1 cellular context compared by ENCODE assay signal in the genomic region with DNA sequence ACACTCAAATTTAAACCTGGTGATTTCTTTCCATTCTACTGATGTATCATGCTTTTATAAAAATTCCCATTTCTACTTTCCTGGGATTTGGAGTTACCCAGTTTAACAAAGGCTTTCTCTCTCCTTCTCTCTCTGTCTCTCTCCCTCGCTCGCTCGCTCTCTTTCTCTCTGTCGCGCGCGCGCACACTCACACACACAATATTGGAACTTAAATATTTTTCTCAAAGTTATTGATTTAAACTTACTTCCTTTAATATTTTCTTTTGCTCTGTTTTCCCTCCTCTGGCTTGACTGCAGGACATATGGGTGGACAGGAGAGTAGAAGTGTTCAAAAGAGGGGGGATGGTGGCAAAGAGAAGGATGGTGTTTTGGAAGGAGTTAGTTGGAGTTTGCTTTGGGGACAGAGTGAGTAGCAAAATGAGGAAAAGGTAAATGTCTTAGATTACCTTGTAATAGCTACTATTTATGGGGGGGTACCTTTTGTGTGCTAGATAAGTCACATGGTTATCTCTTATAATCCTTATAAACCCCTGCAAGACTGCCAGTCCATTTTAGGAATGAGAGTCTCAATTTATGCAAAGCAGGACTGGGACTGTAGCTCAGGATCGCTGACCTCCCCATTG.
TF ChIP-seq lines count a peak whose summit lies in the region.

No MANE protein-coding gene starts in this region.

TF ChIP-seq in K562, 482 proteins besides CTCF, POLR2A, EP300 and RAD21 (continues in another document):
- TF ChIP-seq ZNF589 (CRISPR knock-in tag; IDR thresholded peaks at IDR 0.05; ENCODE audit: low read depth) (peak; percentile 65; the same call in 1 of the 2 replicates), TRIM28 (IDR thresholded peaks at IDR 0.05) (no peak), KDM5B (IDR thresholded peaks at IDR 0.05; ENCODE audit: insufficient replicate concordance, low read depth, low read length) (peak; percentile 61), ZBTB7A (IDR thresholded peaks at IDR 0.05; ENCODE audit: borderline replicate concordance, control insufficient read depth, low read depth, low read length) (no peak), MYC (IDR thresholded peaks at IDR 0.05; ENCODE audit: low read depth, low read length) (no peak), MYC (CRISPR knock-in tag; IDR thresholded peaks at IDR 0.05; ENCODE audit: borderline replicate concordance, low read depth) (no peak), PHB (CRISPR knock-in tag; IDR thresholded peaks at IDR 0.05) (no peak), MBD2 (IDR thresholded peaks at IDR 0.05; ENCODE audit: borderline replicate concordance, low read depth) (no peak), TAL1 (IDR thresholded peaks at IDR 0.05) (no peak), SREBF2 (CRISPR knock-in tag; IDR thresholded peaks at IDR 0.05) (no peak), ELF1 (tag; IDR thresholded peaks at IDR 0.05) (peak; percentile 37; the same call in 1 of the 2 replicates), BRD4 (IDR thresholded peaks at IDR 0.05) (no peak), BDP1 (IDR thresholded peaks at IDR 0.05; ENCODE audit: insufficient read depth, insufficient read length) (no peak), POLR3A (IDR thresholded peaks at IDR 0.05; ENCODE audit: borderline replicate concordance, extremely low read depth, insufficient read depth, insufficient read length) (no peak), ZNF239 (CRISPR knock-in tag; IDR thresholded peaks at IDR 0.05) (no peak), POLR2H (tag; IDR thresholded peaks at IDR 0.05; ENCODE audit: low read depth) (no peak), SOX6 (IDR thresholded peaks at IDR 0.05) (no peak), MECOM (CRISPR knock-in tag; IDR thresholded peaks at IDR 0.05) (no peak), CBFB (CRISPR knock-in tag; IDR thresholded peaks at IDR 0.05) (no peak), SREBF1 (IDR thresholded peaks at IDR 0.05; ENCODE audit: borderline replicate concordance, low read depth, low read length) (no peak), HDAC2 (IDR thresholded peaks at IDR 0.05) (no peak), POLR2B (IDR thresholded peaks at IDR 0.05; ENCODE audit: low read depth, partially characterized antibody) (peak; percentile 17), RBBP5 (IDR thresholded peaks at IDR 0.05; ENCODE audit: borderline replicate concordance, insufficient read depth, low read length, poor library complexity, severe bottlenecking) (no peak), LCOR (CRISPR knock-in tag; IDR thresholded peaks at IDR 0.05) (peak; percentile 34; the same call in 1 of the 2 replicates), CXXC5 (CRISPR knock-in tag; IDR thresholded peaks at IDR 0.05) (no peak), CBX3 (IDR thresholded peaks at IDR 0.05; ENCODE audit: borderline replicate concordance in 1 of 2, low read length in 2 of 2) (no peak), NR1H2 (CRISPR knock-in tag; IDR thresholded peaks at IDR 0.05) (no peak), RBM39 (optimal IDR thresholded peaks at IDR 0.05; ENCODE audit: low read depth, low read length) (peak; percentile 2), HDAC1 (IDR thresholded peaks at IDR 0.05) (no peak), PYGO2 (tag; IDR thresholded peaks at IDR 0.05) (no peak)
- TF ChIP-seq, protein P1, sequence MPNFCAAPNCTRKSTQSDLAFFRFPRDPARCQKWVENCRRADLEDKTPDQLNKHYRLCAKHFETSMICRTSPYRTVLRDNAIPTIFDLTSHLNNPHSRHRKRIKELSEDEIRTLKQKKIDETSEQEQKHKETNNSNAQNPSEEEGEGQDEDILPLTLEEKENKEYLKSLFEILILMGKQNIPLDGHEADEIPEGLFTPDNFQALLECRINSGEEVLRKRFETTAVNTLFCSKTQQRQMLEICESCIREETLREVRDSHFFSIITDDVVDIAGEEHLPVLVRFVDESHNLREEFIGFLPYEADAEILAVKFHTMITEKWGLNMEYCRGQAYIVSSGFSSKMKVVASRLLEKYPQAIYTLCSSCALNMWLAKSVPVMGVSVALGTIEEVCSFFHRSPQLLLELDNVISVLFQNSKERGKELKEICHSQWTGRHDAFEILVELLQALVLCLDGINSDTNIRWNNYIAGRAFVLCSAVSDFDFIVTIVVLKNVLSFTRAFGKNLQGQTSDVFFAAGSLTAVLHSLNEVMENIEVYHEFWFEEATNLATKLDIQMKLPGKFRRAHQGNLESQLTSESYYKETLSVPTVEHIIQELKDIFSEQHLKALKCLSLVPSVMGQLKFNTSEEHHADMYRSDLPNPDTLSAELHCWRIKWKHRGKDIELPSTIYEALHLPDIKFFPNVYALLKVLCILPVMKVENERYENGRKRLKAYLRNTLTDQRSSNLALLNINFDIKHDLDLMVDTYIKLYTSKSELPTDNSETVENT (CRISPR knock-in tag; IDR thresholded peaks at IDR 0.05) = no peak
- TF ChIP-seq, protein P2, sequence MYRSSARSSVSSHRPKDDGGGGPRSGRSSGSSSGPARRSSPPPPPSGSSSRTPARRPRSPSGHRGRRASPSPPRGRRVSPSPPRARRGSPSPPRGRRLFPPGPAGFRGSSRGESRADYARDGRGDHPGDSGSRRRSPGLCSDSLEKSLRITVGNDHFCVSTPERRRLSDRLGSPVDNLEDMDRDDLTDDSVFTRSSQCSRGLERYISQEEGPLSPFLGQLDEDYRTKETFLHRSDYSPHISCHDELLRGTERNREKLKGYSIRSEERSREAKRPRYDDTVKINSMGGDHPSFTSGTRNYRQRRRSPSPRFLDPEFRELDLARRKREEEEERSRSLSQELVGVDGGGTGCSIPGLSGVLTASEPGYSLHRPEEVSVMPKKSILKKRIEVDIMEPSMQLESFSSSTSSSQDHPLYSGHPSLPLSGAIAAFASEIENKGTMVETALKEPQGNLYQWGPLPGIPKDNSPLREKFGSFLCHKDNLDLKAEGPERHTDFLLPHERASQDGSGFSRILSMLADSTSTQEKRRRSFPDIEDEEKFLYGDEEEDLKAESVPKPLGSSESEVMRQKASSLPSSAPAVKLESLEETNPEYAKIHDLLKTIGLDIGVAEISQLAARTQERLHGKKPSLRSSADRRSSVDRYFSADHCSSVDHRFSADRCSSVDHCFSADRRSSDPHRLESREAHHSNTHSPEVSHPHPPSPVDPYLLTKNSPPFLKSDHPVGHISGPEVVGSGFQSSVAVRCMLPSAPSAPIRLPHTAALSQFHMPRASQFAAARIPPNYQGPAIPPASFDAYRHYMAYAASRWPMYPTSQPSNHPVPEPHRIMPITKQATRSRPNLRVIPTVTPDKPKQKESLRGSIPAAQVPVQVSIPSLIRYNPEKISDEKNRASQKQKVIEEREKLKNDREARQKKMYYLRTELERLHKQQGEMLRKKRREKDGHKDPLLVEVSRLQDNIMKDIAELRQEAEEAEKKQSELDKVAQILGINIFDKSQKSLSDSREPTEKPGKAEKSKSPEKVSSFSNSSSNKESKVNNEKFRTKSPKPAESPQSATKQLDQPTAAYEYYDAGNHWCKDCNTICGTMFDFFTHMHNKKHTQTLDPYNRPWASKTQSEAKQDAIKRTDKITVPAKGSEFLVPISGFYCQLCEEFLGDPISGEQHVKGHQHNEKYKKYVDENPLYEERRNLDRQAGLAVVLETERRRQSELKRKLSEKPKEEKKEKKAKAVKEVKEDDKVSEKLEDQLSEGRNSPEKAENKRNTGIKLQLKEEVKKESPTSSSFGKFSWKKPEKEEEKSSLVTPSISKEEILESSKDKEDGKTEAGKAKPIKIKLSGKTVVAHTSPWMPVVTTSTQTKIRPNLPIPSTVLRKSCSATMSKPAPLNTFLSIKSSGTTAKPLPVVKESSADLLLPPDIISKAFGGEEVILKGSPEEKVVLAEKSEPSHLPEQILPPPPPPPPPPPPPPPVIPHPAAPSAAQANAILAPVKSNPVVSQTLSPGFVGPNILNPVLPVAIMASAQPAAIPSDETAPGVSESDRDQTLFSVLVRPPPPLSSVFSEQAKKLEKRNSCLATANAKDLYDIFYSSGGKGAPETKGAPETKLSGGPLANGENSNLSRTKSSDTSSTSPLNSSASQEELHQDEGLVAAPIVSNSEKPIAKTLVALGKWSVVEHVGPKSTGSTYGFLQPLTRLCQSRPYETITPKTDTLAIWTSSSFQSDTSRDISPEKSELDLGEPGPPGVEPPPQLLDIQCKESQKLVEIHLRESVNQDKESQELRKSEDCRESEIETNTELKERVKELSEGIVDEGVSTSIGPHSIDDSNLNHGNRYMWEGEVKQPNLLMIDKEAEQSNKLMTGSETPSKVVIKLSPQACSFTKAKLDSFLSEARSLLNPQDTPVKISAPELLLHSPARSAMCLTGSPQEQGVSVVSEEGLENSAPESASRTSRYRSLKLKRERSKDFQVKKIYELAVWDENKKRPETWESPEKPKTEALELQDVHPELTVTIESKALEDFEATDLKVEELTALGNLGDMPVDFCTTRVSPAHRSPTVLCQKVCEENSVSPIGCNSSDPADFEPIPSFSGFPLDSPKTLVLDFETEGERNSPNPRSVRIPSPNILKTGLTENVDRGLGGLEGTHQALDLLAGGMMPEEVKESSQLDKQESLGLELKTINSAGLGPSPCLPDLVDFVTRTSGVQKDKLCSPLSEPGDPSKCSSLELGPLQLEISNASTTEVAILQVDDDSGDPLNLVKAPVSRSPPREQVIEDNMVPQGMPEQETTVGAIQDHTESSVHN (IDR thresholded peaks at IDR 0.05; ENCODE audit: borderline replicate concordance in 1 of 2, low read depth in 1 of 2) = peak in 1 of 2 experiments; percentile 18; a peak in 1 of 4 replicates
- TF ChIP-seq, protein P3, sequence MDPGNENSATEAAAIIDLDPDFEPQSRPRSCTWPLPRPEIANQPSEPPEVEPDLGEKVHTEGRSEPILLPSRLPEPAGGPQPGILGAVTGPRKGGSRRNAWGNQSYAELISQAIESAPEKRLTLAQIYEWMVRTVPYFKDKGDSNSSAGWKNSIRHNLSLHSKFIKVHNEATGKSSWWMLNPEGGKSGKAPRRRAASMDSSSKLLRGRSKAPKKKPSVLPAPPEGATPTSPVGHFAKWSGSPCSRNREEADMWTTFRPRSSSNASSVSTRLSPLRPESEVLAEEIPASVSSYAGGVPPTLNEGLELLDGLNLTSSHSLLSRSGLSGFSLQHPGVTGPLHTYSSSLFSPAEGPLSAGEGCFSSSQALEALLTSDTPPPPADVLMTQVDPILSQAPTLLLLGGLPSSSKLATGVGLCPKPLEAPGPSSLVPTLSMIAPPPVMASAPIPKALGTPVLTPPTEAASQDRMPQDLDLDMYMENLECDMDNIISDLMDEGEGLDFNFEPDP (CRISPR knock-in tag; IDR thresholded peaks at IDR 0.05) = no peak
- TF ChIP-seq, protein P4, sequence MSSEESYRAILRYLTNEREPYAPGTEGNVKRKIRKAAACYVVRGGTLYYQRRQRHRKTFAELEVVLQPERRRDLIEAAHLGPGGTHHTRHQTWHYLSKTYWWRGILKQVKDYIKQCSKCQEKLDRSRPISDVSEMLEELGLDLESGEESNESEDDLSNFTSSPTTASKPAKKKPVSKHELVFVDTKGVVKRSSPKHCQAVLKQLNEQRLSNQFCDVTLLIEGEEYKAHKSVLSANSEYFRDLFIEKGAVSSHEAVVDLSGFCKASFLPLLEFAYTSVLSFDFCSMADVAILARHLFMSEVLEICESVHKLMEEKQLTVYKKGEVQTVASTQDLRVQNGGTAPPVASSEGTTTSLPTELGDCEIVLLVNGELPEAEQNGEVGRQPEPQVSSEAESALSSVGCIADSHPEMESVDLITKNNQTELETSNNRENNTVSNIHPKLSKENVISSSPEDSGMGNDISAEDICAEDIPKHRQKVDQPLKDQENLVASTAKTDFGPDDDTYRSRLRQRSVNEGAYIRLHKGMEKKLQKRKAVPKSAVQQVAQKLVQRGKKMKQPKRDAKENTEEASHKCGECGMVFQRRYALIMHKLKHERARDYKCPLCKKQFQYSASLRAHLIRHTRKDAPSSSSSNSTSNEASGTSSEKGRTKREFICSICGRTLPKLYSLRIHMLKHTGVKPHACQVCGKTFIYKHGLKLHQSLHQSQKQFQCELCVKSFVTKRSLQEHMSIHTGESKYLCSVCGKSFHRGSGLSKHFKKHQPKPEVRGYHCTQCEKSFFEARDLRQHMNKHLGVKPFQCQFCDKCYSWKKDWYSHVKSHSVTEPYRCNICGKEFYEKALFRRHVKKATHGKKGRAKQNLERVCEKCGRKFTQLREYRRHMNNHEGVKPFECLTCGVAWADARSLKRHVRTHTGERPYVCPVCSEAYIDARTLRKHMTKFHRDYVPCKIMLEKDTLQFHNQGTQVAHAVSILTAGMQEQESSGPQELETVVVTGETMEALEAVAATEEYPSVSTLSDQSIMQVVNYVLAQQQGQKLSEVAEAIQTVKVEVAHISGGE (CRISPR knock-in tag; IDR thresholded peaks at IDR 0.05) = 0 out of 6 replicates have a peak, but pooled peaks of 1 of the 3 experiments have one; percentile 16
- TF ChIP-seq, protein P5, sequence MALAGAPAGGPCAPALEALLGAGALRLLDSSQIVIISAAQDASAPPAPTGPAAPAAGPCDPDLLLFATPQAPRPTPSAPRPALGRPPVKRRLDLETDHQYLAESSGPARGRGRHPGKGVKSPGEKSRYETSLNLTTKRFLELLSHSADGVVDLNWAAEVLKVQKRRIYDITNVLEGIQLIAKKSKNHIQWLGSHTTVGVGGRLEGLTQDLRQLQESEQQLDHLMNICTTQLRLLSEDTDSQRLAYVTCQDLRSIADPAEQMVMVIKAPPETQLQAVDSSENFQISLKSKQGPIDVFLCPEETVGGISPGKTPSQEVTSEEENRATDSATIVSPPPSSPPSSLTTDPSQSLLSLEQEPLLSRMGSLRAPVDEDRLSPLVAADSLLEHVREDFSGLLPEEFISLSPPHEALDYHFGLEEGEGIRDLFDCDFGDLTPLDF (CRISPR knock-in tag; IDR thresholded peaks at IDR 0.05) = no peak
- TF ChIP-seq, protein P6, sequence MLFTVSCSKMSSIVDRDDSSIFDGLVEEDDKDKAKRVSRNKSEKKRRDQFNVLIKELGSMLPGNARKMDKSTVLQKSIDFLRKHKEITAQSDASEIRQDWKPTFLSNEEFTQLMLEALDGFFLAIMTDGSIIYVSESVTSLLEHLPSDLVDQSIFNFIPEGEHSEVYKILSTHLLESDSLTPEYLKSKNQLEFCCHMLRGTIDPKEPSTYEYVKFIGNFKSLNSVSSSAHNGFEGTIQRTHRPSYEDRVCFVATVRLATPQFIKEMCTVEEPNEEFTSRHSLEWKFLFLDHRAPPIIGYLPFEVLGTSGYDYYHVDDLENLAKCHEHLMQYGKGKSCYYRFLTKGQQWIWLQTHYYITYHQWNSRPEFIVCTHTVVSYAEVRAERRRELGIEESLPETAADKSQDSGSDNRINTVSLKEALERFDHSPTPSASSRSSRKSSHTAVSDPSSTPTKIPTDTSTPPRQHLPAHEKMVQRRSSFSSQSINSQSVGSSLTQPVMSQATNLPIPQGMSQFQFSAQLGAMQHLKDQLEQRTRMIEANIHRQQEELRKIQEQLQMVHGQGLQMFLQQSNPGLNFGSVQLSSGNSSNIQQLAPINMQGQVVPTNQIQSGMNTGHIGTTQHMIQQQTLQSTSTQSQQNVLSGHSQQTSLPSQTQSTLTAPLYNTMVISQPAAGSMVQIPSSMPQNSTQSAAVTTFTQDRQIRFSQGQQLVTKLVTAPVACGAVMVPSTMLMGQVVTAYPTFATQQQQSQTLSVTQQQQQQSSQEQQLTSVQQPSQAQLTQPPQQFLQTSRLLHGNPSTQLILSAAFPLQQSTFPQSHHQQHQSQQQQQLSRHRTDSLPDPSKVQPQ (CRISPR knock-in tag; IDR thresholded peaks at IDR 0.05; ENCODE audit: borderline replicate concordance) = no peak
- TF ChIP-seq, protein P7, sequence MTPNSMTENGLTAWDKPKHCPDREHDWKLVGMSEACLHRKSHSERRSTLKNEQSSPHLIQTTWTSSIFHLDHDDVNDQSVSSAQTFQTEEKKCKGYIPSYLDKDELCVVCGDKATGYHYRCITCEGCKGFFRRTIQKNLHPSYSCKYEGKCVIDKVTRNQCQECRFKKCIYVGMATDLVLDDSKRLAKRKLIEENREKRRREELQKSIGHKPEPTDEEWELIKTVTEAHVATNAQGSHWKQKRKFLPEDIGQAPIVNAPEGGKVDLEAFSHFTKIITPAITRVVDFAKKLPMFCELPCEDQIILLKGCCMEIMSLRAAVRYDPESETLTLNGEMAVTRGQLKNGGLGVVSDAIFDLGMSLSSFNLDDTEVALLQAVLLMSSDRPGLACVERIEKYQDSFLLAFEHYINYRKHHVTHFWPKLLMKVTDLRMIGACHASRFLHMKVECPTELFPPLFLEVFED (CRISPR knock-in tag; conservative IDR thresholded peaks at IDR 0.05) = 0 out of 2 replicates have a peak, but pooled peaks have one; percentile 52
